1 cellular context compared by ENCODE assay signal in genomic region chr16:49684731-49685130, GRCh38.
TF ChIP-seq lines count a peak whose summit lies in the region.

No MANE protein-coding gene starts in this region.

TF ChIP-seq in HepG2, 621 proteins besides CTCF, POLR2A, EP300 and RAD21:
- TF ChIP-seq SMYD3 (CRISPR knock-in tag; IDR thresholded peaks at IDR 0.05) (no peak), ZSCAN20 (CRISPR knock-in tag; IDR thresholded peaks at IDR 0.05; ENCODE audit: borderline replicate concordance) (no peak), MXD4 (CRISPR knock-in tag; IDR thresholded peaks at IDR 0.05) (no peak), ZNF768 (CRISPR knock-in tag; IDR thresholded peaks at IDR 0.05) (no peak), PLRG1 (conservative IDR thresholded peaks at IDR 0.05) (no peak), ZMAT5 (CRISPR knock-in tag; IDR thresholded peaks at IDR 0.05; ENCODE audit: borderline replicate concordance, low read depth) (no peak), ZNF281 (CRISPR knock-in tag; IDR thresholded peaks at IDR 0.05; ENCODE audit: borderline replicate concordance) (no peak)
TF ChIP-seq in HepG2: peak in this region for 0.
